Comparison of ENCODE assay signal across 3 cellular contexts in the genomic region with DNA sequence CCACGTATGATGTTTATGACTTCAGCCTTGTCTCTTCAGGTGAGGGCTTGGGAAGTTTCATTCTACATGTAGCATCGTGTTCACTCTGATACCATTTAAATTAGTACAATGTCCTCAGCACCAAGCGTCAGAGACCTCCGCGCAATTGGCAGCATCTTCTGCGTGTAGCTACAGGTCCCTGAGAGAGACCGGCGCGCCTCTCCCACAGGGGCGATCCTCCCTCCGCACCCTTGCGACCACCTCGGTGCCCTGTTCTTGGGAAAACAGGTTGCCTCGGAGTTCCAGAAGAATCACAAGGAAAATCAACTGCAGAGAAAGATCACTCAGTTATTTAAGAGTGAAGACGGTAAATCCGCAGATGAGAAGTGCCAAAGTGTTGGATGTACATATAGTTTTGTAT.
TF ChIP-seq lines count a peak whose summit lies in the region.

No MANE protein-coding gene starts in this region.

TF ChIP-seq in GM23338, 12 proteins besides CTCF, POLR2A, EP300 and RAD21 (continues in another document):
- TF ChIP-seq CREB1 (CRISPR knock-in tag; IDR thresholded peaks at IDR 0.05; ENCODE audit: low read depth) (no peak), EZH2 (IDR thresholded peaks at IDR 0.05; ENCODE audit: low read depth, unreplicated experiment) (no peak), POLR2AphosphoS5 (IDR thresholded peaks at IDR 0.05; ENCODE audit: low read depth) (no peak), JUNB (IDR thresholded peaks at IDR 0.05; ENCODE audit: unreplicated experiment) (no peak)
- TF ChIP-seq, protein P1, sequence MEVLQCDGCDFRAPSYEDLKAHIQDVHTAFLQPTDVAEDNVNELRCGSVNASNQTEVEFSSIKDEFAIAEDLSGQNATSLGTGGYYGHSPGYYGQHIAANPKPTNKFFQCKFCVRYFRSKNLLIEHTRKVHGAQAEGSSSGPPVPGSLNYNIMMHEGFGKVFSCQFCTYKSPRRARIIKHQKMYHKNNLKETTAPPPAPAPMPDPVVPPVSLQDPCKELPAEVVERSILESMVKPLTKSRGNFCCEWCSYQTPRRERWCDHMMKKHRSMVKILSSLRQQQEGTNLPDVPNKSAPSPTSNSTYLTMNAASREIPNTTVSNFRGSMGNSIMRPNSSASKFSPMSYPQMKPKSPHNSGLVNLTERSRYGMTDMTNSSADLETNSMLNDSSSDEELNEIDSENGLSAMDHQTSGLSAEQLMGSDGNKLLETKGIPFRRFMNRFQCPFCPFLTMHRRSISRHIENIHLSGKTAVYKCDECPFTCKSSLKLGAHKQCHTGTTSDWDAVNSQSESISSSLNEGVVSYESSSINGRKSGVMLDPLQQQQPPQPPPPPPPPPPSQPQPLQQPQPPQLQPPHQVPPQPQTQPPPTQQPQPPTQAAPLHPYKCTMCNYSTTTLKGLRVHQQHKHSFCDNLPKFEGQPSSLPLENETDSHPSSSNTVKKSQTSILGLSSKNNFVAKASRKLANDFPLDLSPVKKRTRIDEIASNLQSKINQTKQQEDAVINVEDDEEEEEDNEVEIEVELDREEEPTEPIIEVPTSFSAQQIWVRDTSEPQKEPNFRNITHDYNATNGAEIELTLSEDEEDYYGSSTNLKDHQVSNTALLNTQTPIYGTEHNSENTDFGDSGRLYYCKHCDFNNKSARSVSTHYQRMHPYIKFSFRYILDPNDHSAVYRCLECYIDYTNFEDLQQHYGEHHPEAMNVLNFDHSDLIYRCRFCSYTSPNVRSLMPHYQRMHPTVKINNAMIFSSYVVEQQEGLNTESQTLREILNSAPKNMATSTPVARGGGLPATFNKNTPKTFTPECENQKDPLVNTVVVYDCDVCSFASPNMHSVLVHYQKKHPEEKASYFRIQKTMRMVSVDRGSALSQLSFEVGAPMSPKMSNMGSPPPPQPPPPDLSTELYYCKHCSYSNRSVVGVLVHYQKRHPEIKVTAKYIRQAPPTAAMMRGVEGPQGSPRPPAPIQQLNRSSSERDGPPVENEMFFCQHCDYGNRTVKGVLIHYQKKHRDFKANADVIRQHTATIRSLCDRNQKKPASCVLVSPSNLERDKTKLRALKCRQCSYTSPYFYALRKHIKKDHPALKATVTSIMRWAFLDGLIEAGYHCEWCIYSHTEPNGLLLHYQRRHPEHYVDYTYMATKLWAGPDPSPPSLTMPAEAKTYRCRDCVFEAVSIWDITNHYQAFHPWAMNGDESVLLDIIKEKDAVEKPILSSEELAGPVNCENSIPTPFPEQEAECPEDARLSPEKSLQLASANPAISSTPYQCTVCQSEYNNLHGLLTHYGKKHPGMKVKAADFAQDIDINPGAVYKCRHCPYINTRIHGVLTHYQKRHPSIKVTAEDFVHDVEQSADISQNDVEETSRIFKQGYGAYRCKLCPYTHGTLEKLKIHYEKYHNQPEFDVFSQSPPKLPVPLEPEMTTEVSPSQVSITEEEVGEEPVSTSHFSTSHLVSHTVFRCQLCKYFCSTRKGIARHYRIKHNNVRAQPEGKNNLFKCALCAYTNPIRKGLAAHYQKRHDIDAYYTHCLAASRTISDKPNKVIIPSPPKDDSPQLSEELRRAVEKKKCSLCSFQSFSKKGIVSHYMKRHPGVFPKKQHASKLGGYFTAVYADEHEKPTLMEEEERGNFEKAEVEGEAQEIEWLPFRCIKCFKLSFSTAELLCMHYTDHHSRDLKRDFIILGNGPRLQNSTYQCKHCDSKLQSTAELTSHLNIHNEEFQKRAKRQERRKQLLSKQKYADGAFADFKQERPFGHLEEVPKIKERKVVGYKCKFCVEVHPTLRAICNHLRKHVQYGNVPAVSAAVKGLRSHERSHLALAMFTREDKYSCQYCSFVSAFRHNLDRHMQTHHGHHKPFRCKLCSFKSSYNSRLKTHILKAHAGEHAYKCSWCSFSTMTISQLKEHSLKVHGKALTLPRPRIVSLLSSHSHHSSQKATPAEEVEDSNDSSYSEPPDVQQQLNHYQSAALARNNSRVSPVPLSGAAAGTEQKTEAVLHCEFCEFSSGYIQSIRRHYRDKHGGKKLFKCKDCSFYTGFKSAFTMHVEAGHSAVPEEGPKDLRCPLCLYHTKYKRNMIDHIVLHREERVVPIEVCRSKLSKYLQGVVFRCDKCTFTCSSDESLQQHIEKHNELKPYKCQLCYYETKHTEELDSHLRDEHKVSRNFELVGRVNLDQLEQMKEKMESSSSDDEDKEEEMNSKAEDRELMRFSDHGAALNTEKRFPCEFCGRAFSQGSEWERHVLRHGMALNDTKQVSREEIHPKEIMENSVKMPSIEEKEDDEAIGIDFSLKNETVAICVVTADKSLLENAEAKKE (CRISPR knock-in tag; IDR thresholded peaks at IDR 0.05), result no peak

TF ChIP-seq in IMR-90, 13 proteins besides CTCF, POLR2A, EP300 and RAD21:
- TF ChIP-seq FOS (IDR thresholded peaks at IDR 0.05; ENCODE audit: low read depth, low read length) (no peak), RFX5 (IDR thresholded peaks at IDR 0.05; ENCODE audit: low read depth, low read length) (no peak), BHLHE40 (IDR thresholded peaks at IDR 0.05; ENCODE audit: low read depth, low read length) (no peak), SMC3 (IDR thresholded peaks at IDR 0.05; ENCODE audit: low read depth, low read length) (no peak), MXI1 (IDR thresholded peaks at IDR 0.05; ENCODE audit: borderline replicate concordance, low read depth, low read length) (no peak), NFE2L2 (IDR thresholded peaks at IDR 0.05; ENCODE audit: low read depth, low read length) (no peak), CEBPB (IDR thresholded peaks at IDR 0.05; ENCODE audit: low read depth, low read length) (no peak), MAZ (IDR thresholded peaks at IDR 0.05; ENCODE audit: borderline replicate concordance, low read depth, low read length) (no peak), CHD1 (IDR thresholded peaks at IDR 0.05; ENCODE audit: low read depth, low read length) (no peak), RCOR1 (IDR thresholded peaks at IDR 0.05; ENCODE audit: insufficient replicate concordance, low read length) (no peak), MAFK (IDR thresholded peaks at IDR 0.05; ENCODE audit: low read depth, low read length) (no peak)
- TF ChIP-seq, protein P2, sequence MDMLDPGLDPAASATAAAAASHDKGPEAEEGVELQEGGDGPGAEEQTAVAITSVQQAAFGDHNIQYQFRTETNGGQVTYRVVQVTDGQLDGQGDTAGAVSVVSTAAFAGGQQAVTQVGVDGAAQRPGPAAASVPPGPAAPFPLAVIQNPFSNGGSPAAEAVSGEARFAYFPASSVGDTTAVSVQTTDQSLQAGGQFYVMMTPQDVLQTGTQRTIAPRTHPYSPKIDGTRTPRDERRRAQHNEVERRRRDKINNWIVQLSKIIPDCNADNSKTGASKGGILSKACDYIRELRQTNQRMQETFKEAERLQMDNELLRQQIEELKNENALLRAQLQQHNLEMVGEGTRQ (IDR thresholded peaks at IDR 0.05; ENCODE audit: low read depth, low read length), result no peak
- TF ChIP-seq, protein P3, sequence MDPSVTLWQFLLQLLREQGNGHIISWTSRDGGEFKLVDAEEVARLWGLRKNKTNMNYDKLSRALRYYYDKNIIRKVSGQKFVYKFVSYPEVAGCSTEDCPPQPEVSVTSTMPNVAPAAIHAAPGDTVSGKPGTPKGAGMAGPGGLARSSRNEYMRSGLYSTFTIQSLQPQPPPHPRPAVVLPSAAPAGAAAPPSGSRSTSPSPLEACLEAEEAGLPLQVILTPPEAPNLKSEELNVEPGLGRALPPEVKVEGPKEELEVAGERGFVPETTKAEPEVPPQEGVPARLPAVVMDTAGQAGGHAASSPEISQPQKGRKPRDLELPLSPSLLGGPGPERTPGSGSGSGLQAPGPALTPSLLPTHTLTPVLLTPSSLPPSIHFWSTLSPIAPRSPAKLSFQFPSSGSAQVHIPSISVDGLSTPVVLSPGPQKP (IDR thresholded peaks at IDR 0.05; ENCODE audit: borderline replicate concordance, low read depth, low read length), result no peak

TF ChIP-seq in WTC11, 78 proteins besides CTCF, POLR2A, EP300 and RAD21:
- TF ChIP-seq TEAD1 (CRISPR knock-in tag; IDR thresholded peaks at IDR 0.05), result no peak
- no peak for TF ChIP-seq NR2C2 (CRISPR knock-in tag; IDR thresholded peaks at IDR 0.05)
- TF ChIP-seq SOX15 (CRISPR knock-in tag; IDR thresholded peaks at IDR 0.05), result no peak
- TF ChIP-seq, protein P4, sequence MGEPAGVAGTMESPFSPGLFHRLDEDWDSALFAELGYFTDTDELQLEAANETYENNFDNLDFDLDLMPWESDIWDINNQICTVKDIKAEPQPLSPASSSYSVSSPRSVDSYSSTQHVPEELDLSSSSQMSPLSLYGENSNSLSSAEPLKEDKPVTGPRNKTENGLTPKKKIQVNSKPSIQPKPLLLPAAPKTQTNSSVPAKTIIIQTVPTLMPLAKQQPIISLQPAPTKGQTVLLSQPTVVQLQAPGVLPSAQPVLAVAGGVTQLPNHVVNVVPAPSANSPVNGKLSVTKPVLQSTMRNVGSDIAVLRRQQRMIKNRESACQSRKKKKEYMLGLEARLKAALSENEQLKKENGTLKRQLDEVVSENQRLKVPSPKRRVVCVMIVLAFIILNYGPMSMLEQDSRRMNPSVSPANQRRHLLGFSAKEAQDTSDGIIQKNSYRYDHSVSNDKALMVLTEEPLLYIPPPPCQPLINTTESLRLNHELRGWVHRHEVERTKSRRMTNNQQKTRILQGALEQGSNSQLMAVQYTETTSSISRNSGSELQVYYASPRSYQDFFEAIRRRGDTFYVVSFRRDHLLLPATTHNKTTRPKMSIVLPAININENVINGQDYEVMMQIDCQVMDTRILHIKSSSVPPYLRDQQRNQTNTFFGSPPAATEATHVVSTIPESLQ (CRISPR knock-in tag; IDR thresholded peaks at IDR 0.05), result no peak
- no peak for TF ChIP-seq ESRRA (CRISPR knock-in tag; IDR thresholded peaks at IDR 0.05; ENCODE audit: borderline replicate concordance)
- TF ChIP-seq GABPB1 (CRISPR knock-in tag; IDR thresholded peaks at IDR 0.05), result no peak
- no peak for TF ChIP-seq ZNF219 (CRISPR knock-in tag; IDR thresholded peaks at IDR 0.05; ENCODE audit: borderline replicate concordance)
- no peak for TF ChIP-seq HMGA2 (CRISPR knock-in tag; IDR thresholded peaks at IDR 0.05)
- TF ChIP-seq, protein P5, sequence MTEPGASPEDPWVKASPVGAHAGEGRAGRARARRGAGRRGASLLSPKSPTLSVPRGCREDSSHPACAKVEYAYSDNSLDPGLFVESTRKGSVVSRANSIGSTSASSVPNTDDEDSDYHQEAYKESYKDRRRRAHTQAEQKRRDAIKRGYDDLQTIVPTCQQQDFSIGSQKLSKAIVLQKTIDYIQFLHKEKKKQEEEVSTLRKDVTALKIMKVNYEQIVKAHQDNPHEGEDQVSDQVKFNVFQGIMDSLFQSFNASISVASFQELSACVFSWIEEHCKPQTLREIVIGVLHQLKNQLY (CRISPR knock-in tag; IDR thresholded peaks at IDR 0.05), result no peak
- no peak for TF ChIP-seq MXD4 (CRISPR knock-in tag; IDR thresholded peaks at IDR 0.05; ENCODE audit: borderline replicate concordance)
- TF ChIP-seq, protein P6, sequence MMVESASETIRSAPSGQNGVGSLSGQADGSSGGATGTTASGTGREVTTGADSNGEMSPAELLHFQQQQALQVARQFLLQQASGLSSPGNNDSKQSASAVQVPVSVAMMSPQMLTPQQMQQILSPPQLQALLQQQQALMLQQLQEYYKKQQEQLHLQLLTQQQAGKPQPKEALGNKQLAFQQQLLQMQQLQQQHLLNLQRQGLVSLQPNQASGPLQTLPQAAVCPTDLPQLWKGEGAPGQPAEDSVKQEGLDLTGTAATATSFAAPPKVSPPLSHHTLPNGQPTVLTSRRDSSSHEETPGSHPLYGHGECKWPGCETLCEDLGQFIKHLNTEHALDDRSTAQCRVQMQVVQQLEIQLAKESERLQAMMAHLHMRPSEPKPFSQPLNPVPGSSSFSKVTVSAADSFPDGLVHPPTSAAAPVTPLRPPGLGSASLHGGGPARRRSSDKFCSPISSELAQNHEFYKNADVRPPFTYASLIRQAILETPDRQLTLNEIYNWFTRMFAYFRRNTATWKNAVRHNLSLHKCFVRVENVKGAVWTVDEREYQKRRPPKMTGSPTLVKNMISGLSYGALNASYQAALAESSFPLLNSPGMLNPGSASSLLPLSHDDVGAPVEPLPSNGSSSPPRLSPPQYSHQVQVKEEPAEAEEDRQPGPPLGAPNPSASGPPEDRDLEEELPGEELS (CRISPR knock-in tag; IDR thresholded peaks at IDR 0.05), result no peak
- TF ChIP-seq, protein P7, sequence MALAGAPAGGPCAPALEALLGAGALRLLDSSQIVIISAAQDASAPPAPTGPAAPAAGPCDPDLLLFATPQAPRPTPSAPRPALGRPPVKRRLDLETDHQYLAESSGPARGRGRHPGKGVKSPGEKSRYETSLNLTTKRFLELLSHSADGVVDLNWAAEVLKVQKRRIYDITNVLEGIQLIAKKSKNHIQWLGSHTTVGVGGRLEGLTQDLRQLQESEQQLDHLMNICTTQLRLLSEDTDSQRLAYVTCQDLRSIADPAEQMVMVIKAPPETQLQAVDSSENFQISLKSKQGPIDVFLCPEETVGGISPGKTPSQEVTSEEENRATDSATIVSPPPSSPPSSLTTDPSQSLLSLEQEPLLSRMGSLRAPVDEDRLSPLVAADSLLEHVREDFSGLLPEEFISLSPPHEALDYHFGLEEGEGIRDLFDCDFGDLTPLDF (CRISPR knock-in tag; IDR thresholded peaks at IDR 0.05), result no peak
- TF ChIP-seq PRRX2 (CRISPR knock-in tag; IDR thresholded peaks at IDR 0.05), result no peak
